In the genomic region with DNA sequence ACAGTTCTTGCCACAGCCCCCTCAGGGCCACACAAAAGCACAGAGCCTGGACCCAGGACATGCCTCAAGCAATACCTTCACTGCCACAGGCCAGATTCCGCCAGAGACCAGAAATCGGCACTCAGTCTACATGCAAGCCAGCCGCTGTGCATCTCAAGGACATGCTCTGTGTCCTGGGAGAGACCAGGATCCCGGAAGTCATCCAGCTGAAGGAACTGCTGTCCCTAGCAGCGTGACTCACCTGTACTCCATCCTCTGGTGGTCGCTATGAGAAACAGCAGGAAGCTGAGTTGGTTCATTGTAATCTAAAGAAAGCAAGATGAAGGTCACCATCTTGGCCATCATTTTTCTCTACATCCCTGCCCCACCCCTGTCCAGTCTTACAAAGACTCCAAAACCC, we compare ENCODE assay signal across 1 cellular context.
TF ChIP-seq lines count a peak whose summit lies in the region.

No MANE protein-coding gene starts in this region.

TF ChIP-seq in endothelial cell of umbilical vein, 7 proteins besides CTCF, POLR2A, EP300 and RAD21:
- TF ChIP-seq GATA2 (IDR thresholded peaks at IDR 0.05; ENCODE audit: insufficient read depth, insufficient read length, low read depth, low read length): no peak
- TF ChIP-seq FOS (IDR thresholded peaks at IDR 0.05; ENCODE audit: borderline replicate concordance, insufficient read depth, low read length): no peak
- TF ChIP-seq, protein P1, sequence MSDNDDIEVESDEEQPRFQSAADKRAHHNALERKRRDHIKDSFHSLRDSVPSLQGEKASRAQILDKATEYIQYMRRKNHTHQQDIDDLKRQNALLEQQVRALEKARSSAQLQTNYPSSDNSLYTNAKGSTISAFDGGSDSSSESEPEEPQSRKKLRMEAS (IDR thresholded peaks at IDR 0.05; ENCODE audit: insufficient read depth, insufficient read length): no peak
- TF ChIP-seq POLR2AphosphoS5 (IDR thresholded peaks at IDR 0.05; ENCODE audit: insufficient read depth, low read depth, low read length): no peak
- no peak for TF ChIP-seq EZH2 (IDR thresholded peaks at IDR 0.05; ENCODE audit: borderline replicate concordance, low read depth, low read length, severe bottlenecking)
- no peak for TF ChIP-seq MYC (IDR thresholded peaks at IDR 0.05; ENCODE audit: low read depth, low read length)
- no peak for TF ChIP-seq JUN (IDR thresholded peaks at IDR 0.05; ENCODE audit: borderline replicate concordance, insufficient read depth, insufficient read length, low read depth)
